Comparison of ENCODE assay signal across 8 cellular contexts in the genomic region with DNA sequence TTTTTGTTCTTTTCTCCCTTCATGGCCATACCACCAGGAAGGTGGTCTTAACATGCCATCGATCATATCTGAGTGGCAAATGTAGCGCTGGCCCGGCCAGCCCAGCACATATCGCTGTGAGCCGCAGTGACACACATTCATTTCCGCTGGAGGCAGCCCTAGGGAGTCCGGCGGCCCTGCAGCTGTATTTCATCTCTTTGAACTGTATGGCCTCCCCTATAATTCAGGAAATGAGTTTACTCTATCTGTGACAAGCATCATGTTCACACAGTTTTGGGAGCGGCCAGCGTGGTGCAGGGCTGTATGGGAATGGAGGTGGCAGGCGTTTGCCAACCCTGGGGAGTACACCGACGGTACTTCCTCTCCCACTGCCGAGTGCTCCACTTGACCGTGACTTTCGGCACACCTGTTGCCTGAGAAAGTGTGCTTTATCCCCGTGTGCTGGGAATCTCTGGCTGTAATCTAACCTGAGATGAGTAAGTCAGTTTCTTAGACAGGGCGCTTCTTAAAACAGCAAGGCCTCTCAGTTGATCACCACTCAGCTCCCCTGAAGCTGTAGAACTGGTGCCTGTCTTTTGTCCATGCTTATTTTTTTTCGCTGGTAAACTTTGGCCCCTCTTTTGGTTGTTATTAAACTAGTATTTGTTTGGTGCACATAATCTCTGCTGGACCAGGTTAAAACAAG.
A peak's percentile ranks its signal among the peaks of the same experiment; 100 is the strongest.
DNase-seq lines count a peak whose midpoint lies in the region; ATAC-seq and TF ChIP-seq lines count a peak whose summit lies in the region.

No MANE protein-coding gene starts in this region.

- H3K4me3 Mint-ChIP-seq in activated T-helper 17 cell treated with anti-CD3 and anti-CD28 coated beads, Interleukin-2, amount 50 U/mL, for 72 hours, result peak overlapping the region; percentile 97
- no peak overlapping the region for H3K4me3 Mint-ChIP-seq in mesothelial cell of epicardium

- in situ Hi-C loops in gastrocnemius medialis (cut with MboI; ENCODE audit: low sequenced_read_pairs in 4 of 4), result no loop called here

- TF ChIP-seq CTCF in OCI-LY1 (IDR thresholded peaks at IDR 0.05; ENCODE audit: low read length), result no peak
- TF ChIP-seq CTCF in mesothelial cell of epicardium (IDR thresholded peaks at IDR 0.05; ENCODE audit: unreplicated experiment), result no peak
- TF ChIP-seq CTCF in gastrocnemius medialis (IDR thresholded peaks at IDR 0.05 in 4 of 5, conservative IDR thresholded peaks at IDR 0.05 in 1 of 5), result no peak
- TF ChIP-seq CTCF in prostate gland (IDR thresholded peaks at IDR 0.05), result no peak

- no peaks in the 10 kb centered on the region for H3K27me3 ChIP-seq in OCI-LY1 (ENCODE audit: insufficient read depth, low read length)
- H3K27me3 ChIP-seq in gastrocnemius medialis, result no peaks in the 10 kb centered on the region
- H3K27me3 ChIP-seq in prostate gland (replicated peaks; ENCODE audit: insufficient read depth), result no peaks in the 10 kb centered on the region

- H3K4me2 ChIP-seq in OCI-LY1 (ENCODE audit: low read length), result peak overlapping the region; percentile 24; the same call in 1 of the 2 replicates

- DNase-seq in mesothelial cell of epicardium (ENCODE audit: low spot score in 2 of 2, unreplicated experiment in 2 of 2) (no peak), gastrocnemius medialis (no peak), NAMALWA (ENCODE audit: low spot score) (no peak), prostate gland (ENCODE audit: low spot score) (no peak)

- no peaks in the 10 kb centered on the region for H3K9me3 Mint-ChIP-seq in activated T-helper 17 cell treated with anti-CD3 and anti-CD28 coated beads, Interleukin-2, amount 50 U/mL, for 72 hours
- no peaks in the 10 kb centered on the region for H3K9me3 Mint-ChIP-seq in mesothelial cell of epicardium

- H3K27ac Mint-ChIP-seq in activated T-helper 17 cell treated with anti-CD3 and anti-CD28 coated beads, Interleukin-2, amount 50 U/mL, for 72 hours, result peak overlapping the region; percentile 96
- H3K27ac Mint-ChIP-seq in mesothelial cell of epicardium, result peak overlapping the region; percentile 43

- H3K79me2 ChIP-seq in OCI-LY1 (ENCODE audit: insufficient read depth, low read length), result no peaks in the 10 kb centered on the region

- ATAC-seq in GM18520 (IDR thresholded peaks at IDR 0.05; ENCODE audit: unreplicated experiment) (peak; percentile 58), HG02970 (IDR thresholded peaks at IDR 0.05; ENCODE audit: low FRiP score, unreplicated experiment) (peak; percentile 53), gastrocnemius medialis (no peak)
- peak; percentile 84 for ATAC-seq in activated T-helper 17 cell treated with anti-CD3 and anti-CD28 coated beads, Interleukin-2, amount 50 U/mL, for 72 hours (replicated peaks)

- H3K9ac ChIP-seq in OCI-LY1 (ENCODE audit: low read length), result no peak overlapping the region

- H3K4me3 ChIP-seq in OCI-LY1 (ENCODE audit: low read depth, low read length, poor library complexity, severe bottlenecking) (peak overlapping the region; percentile 6), gastrocnemius medialis (no peak overlapping the region), prostate gland (no peak overlapping the region)

- H3K4me1 ChIP-seq in OCI-LY1 (ENCODE audit: insufficient read depth, low read length, severe bottlenecking) (peaks cover 11% of the 10 kb centered on the region), gastrocnemius medialis (no peaks in the 10 kb centered on the region), prostate gland (replicated peaks) (peaks cover 9% of the 10 kb centered on the region)

- H3K9me3 ChIP-seq in OCI-LY1 (ENCODE audit: low read length) (no peaks in the 10 kb centered on the region), gastrocnemius medialis (no peaks in the 10 kb centered on the region), prostate gland (no peaks in the 10 kb centered on the region)

- no peak overlapping the region for H2AFZ ChIP-seq in OCI-LY1 (ENCODE audit: low read length)

- H3K27ac ChIP-seq in OCI-LY1 (ENCODE audit: low read depth, low read length, poor library complexity, severe bottlenecking) (no peak overlapping the region), gastrocnemius medialis (no peak overlapping the region), prostate gland (peak overlapping the region in 1 of 2 donors; percentile 1)

- no peaks in the 10 kb centered on the region for H4K20me1 ChIP-seq in OCI-LY1 (ENCODE audit: insufficient read depth, low read length)

- H3F3A ChIP-seq in OCI-LY1 (ENCODE audit: insufficient read depth, low read length), result no peaks in the 10 kb centered on the region

- TF ChIP-seq POLR2A in gastrocnemius medialis (IDR thresholded peaks at IDR 0.05) (no peak), prostate gland (IDR thresholded peaks at IDR 0.05) (no peak)

- intact Hi-C loops in gastrocnemius medialis (cut with DNase I; ENCODE audit: low total_unique reads), result no loop called here
- intact Hi-C loops in prostate gland (cut with DNase I), result no loop called here

- H3K36me3 ChIP-seq in OCI-LY1 (ENCODE audit: insufficient read depth, low read length), result no peaks in the 10 kb centered on the region
- no peaks in the 10 kb centered on the region for H3K36me3 ChIP-seq in gastrocnemius medialis
- no peaks in the 10 kb centered on the region for H3K36me3 ChIP-seq in prostate gland

- H3K9me2 ChIP-seq in OCI-LY1 (ENCODE audit: low read depth, low read length), result no peaks in the 10 kb centered on the region

- H3K4me1 Mint-ChIP-seq in activated T-helper 17 cell treated with anti-CD3 and anti-CD28 coated beads, Interleukin-2, amount 50 U/mL, for 72 hours, result peaks cover 37% of the 10 kb centered on the region
- H3K4me1 Mint-ChIP-seq in mesothelial cell of epicardium, result peaks cover 47% of the 10 kb centered on the region

- peaks cover 12% of the 10 kb centered on the region for H3K36me3 Mint-ChIP-seq in activated T-helper 17 cell treated with anti-CD3 and anti-CD28 coated beads, Interleukin-2, amount 50 U/mL, for 72 hours (ENCODE audit: low read depth)
- H3K36me3 Mint-ChIP-seq in mesothelial cell of epicardium, result no peaks in the 10 kb centered on the region

- no peaks in the 10 kb centered on the region for H3K27me3 Mint-ChIP-seq in activated T-helper 17 cell treated with anti-CD3 and anti-CD28 coated beads, Interleukin-2, amount 50 U/mL, for 72 hours
- no peaks in the 10 kb centered on the region for H3K27me3 Mint-ChIP-seq in mesothelial cell of epicardium (ENCODE audit: low read depth)

- WGBS in prostate gland, result 70% methylated on average over 19 of the region's 19 CpGs

Comparison
In these comparisons a context has a peak if more than half of its experiments do, and no peak if none do; other contexts are left out.
1. ATAC-seq: peak in GM18520 (single experiment), HG02970 (single experiment) and activated T-helper 17 cell treated with anti-CD3 and anti-CD28 coated beads, Interleukin-2, amount 50 U/mL, for 72 hours (single experiment); none in gastrocnemius medialis (0 of 2).